Comparison of ENCODE assay signal across 8 cellular contexts in the genomic region with DNA sequence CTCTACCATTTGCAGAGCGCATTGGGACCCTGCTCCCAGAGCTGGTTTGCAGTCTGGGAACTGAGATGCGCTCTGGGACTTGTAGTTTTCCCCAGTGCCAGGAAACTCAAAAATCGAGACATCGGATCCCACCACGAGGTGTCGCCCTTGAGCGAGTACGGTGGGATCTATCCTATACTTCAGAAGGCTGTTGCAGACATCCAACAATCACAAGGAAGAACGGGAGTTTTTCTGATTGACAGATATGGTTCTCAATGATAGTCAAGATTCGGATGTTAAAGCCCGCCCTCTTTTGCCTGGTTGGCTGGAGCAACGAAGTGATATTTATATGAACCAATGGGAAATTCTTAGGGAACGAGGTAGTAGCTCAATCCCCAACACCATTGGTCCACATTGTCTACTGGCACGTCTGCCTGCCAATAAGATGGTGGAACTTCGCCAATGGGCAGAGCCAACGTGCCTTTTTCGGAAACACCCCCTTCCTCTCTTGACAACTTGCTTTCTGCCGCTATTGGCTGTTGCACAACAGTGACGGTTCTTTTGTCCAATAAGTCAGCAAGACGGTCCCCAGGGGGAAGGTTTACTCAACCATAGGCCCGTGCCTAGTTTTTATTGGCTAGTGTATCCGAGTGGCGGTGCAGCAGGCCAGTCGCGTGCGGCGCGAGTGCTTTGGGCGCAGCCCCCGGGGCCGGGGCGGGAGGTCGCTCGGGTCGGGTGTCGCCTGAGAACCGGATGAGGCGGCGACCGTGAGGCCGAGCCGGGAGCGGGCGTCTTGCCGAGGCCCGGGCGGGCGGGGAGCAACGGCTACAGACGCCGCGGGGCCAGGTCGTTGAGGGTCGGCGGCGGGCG. TPM values are rescaled to one million over a fixed set of nuclear protein-coding genes. Genes with fewer than 3 reads are reported as not detected.
DNase-seq lines count a peak whose midpoint lies in the region; ATAC-seq and TF ChIP-seq lines count a peak whose summit lies in the region.

Gene DNM2, plus strand, starts transcription at position 724 of the 849 bp plus-strand sequence. CDS start 164 bp downstream, outside the sequence.

- H3K27me3 ChIP-seq in PC-3 (ENCODE audit: low read length), result no peaks in the 10 kb centered on the region
- H3K27me3 ChIP-seq in mucosa of rectum (ENCODE audit: control insufficient read depth in 2 of 2, insufficient read depth in 2 of 2, low read length in 2 of 2), result no peaks in the 10 kb centered on the region

- H3K4me2 ChIP-seq in PC-3 (ENCODE audit: low read length), result peak within 1 kb of the TSS; percentile 91

- peak within 1 kb of the TSS; percentile 76 for H2AFZ ChIP-seq in PC-3 (ENCODE audit: low read length)

- peak; percentile 95 for TF ChIP-seq CTCF in PC-3 (conservative IDR thresholded peaks at IDR 0.05; ENCODE audit: low read depth, low read length)
- TF ChIP-seq CTCF in epithelial cell of proximal tubule (conservative IDR thresholded peaks at IDR 0.05; ENCODE audit: low read depth, low read length), result peak; percentile 85

- BruUV-seq in PC-3 (replicated peaks; lab: Mats Ljungman, UMichigan), result no TSS peak

- peak; percentile 91 for TF ChIP-seq RAD21 in Ishikawa (IDR thresholded peaks at IDR 0.05; ENCODE audit: low read depth)

- ATAC-seq in GM21529 (IDR thresholded peaks at IDR 0.05; ENCODE audit: unreplicated experiment), result peak; percentile 82
- peak; percentile 88 for ATAC-seq in PC-3

- H3K36me3 ChIP-seq in PC-3 (ENCODE audit: low read depth, low read length), result 0 out of 2 replicates have a peak, but pooled peaks cover 3% of the 10 kb centered on the region
- H3K36me3 ChIP-seq in mucosa of rectum (ENCODE audit: control insufficient read depth in 2 of 2, insufficient read depth in 2 of 2, low read length in 2 of 2), result peaks cover 6 to 20% of the 10 kb centered on the region in 2 donors

- CTCF ChIA-PET in PC-3 (lab: Charles Lee), result interaction anchor here (0.5 to 2.6 kb wide), 14 partner anchors 9 to 337 kb away, joined by 3 to 23 read pairs (median 5); partner anchors contain the start of genes TMED1 and TYK2

- H4K20me1 ChIP-seq in PC-3 (ENCODE audit: low read length), result peaks cover 35% of the 10 kb centered on the region

- POLR2A ChIA-PET in PC-3 (lab: Charles Lee; ENCODE audit: unreplicated experiment), result interaction anchor here (0.6 to 0.9 kb wide), 3 partner anchors 53 to 402 kb away, joined by 4 to 6 read pairs (median 6); partner anchors contain the start of gene TMED1

- H3K9ac ChIP-seq in PC-3 (ENCODE audit: low read length) (peak within 1 kb of the TSS; percentile 89), mucosa of rectum (ENCODE audit: low read depth in 1 of 2, low read length in 2 of 2) (peak within 1 kb of the TSS; percentile 94 to 99)

- DNase-seq in DMS153 (lab: John Stamatoyannopoulos, UW) (peak; percentile 100), PC-3 (peak; percentile 100), epithelial cell of proximal tubule (ENCODE audit: low read depth) (peak; percentile 100)
- DNase-seq in activated T-cell treated with anti-CD3 and anti-CD28 coated beads, Interleukin-2, amount 50 U/mL, for 1 hour, result peak; percentile 98
- DNase-seq in stimulated activated CD8-positive, alpha-beta memory T cell treated with anti-CD3 and anti-CD28 coated beads, Interleukin-7, amount 100 ng/mL, for 1 hour (ENCODE audit: low read depth in 2 of 2), result peak; percentile 92

- H3K27ac ChIP-seq in PC-3 (ENCODE audit: low read length) (peak within 1 kb of the TSS; percentile 32), mucosa of rectum (ENCODE audit: low read depth in 2 of 2, low read length in 2 of 2) (peak within 1 kb of the TSS; percentile 98 to 99)

- TF ChIP-seq EP300 in Ishikawa (IDR thresholded peaks at IDR 0.05; ENCODE audit: borderline replicate concordance), result no peak

- H3K4me3 ChIP-seq in PC-3 (ENCODE audit: low read length), result peak within 1 kb of the TSS; percentile 81
- peak within 1 kb of the TSS; percentile 78 for H3K4me3 ChIP-seq in epithelial cell of proximal tubule (ENCODE audit: low read depth, low read length)
- peak within 1 kb of the TSS; percentile 96 to 97 for H3K4me3 ChIP-seq in mucosa of rectum (ENCODE audit: low read length in 2 of 2)

- H3K79me2 ChIP-seq in PC-3 (ENCODE audit: low read length), result peaks cover 46% of the 10 kb centered on the region

- intact Hi-C loops in PC-3 (cut with micrococcal nuclease), result loop anchor here (1.0 to 2.0 kb wide), 4 partner anchors 43 to 147 kb away; no protein-coding TSS in a partner anchor

- H3K9me2 ChIP-seq in PC-3 (replicated peaks; ENCODE audit: low read length), result no peaks in the 10 kb centered on the region

- H3F3A ChIP-seq in PC-3 (ENCODE audit: low read length, unreplicated experiment), result no peaks in the 10 kb centered on the region

- H3K9me3 ChIP-seq in PC-3 (ENCODE audit: low read length), result no peaks in the 10 kb centered on the region
- H3K9me3 ChIP-seq in mucosa of rectum (ENCODE audit: control insufficient read depth in 2 of 2, low read length in 2 of 2), result no peaks in the 10 kb centered on the region

- H3K4me1 ChIP-seq in PC-3 (ENCODE audit: insufficient read depth, low read length), result peaks cover 15% of the 10 kb centered on the region
- H3K4me1 ChIP-seq in mucosa of rectum (ENCODE audit: control insufficient read depth in 2 of 2, insufficient read depth in 2 of 2, low read length in 2 of 2), result peaks cover 27 to 37% of the 10 kb centered on the region in 2 donors

TF ChIP-seq in Ishikawa, 13 proteins besides CTCF, POLR2A, EP300 and RAD21:
- TF ChIP-seq TAF1 (IDR thresholded peaks at IDR 0.05; ENCODE audit: low read depth), result no peak; the same call in 1 of the 2 replicates
- TF ChIP-seq TEAD4 (IDR thresholded peaks at IDR 0.05), result no peak
- peak; percentile 77 for TF ChIP-seq FOXM1 (IDR thresholded peaks at IDR 0.05; ENCODE audit: borderline replicate concordance, low read depth)
- peak; percentile 74; the same call in 1 of the 2 replicates for TF ChIP-seq CREB1 (IDR thresholded peaks at IDR 0.05; ENCODE audit: low read depth)
- peak; percentile 54 for TF ChIP-seq CEBPB (IDR thresholded peaks at IDR 0.05)
- TF ChIP-seq, protein P1, sequence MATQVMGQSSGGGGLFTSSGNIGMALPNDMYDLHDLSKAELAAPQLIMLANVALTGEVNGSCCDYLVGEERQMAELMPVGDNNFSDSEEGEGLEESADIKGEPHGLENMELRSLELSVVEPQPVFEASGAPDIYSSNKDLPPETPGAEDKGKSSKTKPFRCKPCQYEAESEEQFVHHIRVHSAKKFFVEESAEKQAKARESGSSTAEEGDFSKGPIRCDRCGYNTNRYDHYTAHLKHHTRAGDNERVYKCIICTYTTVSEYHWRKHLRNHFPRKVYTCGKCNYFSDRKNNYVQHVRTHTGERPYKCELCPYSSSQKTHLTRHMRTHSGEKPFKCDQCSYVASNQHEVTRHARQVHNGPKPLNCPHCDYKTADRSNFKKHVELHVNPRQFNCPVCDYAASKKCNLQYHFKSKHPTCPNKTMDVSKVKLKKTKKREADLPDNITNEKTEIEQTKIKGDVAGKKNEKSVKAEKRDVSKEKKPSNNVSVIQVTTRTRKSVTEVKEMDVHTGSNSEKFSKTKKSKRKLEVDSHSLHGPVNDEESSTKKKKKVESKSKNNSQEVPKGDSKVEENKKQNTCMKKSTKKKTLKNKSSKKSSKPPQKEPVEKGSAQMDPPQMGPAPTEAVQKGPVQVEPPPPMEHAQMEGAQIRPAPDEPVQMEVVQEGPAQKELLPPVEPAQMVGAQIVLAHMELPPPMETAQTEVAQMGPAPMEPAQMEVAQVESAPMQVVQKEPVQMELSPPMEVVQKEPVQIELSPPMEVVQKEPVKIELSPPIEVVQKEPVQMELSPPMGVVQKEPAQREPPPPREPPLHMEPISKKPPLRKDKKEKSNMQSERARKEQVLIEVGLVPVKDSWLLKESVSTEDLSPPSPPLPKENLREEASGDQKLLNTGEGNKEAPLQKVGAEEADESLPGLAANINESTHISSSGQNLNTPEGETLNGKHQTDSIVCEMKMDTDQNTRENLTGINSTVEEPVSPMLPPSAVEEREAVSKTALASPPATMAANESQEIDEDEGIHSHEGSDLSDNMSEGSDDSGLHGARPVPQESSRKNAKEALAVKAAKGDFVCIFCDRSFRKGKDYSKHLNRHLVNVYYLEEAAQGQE (IDR thresholded peaks at IDR 0.05; ENCODE audit: low read depth), result no peak
- 0 out of 2 replicates have a peak, but pooled peaks have one; percentile 54 for TF ChIP-seq YY1 (IDR thresholded peaks at IDR 0.05; ENCODE audit: low read depth)
- TF ChIP-seq, protein P2, sequence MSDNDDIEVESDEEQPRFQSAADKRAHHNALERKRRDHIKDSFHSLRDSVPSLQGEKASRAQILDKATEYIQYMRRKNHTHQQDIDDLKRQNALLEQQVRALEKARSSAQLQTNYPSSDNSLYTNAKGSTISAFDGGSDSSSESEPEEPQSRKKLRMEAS (IDR thresholded peaks at IDR 0.05), result peak; percentile 45; the same call in 1 of the 2 replicates
- TF ChIP-seq TCF12 (IDR thresholded peaks at IDR 0.05; ENCODE audit: low read depth), result no peak; the same call in 1 of the 2 replicates
- TF ChIP-seq ZBTB7A (IDR thresholded peaks at IDR 0.05; ENCODE audit: low read depth), result no peak
- TF ChIP-seq USF1 (IDR thresholded peaks at IDR 0.05), result no peak; the same call in 1 of the 2 replicates

RNA-seq across cellular contexts. Expression of gene DNM2, which starts in this region (rescaled TPM):
- total RNA-seq in PC-3 (2014; rRNA removed) (150 and 211 TPM in 2 replicates), epithelial cell of proximal tubule (94.5 and 103 TPM in 2 replicates)

Comparison
In these comparisons a context has a peak if more than half of its experiments do, and no peak if none do; other contexts are left out.
1. Peak in every context shown above with its lines: DNase-seq, ATAC-seq, H3K4me3 ChIP-seq and H3K27ac ChIP-seq.